Comparison of ENCODE assay signal across 1 cellular context in genomic region chr5:143938230-143938629, GRCh38.
TF ChIP-seq lines count a peak whose summit lies in the region.

No MANE protein-coding gene starts in this region.

TF ChIP-seq in IMR-90, 13 proteins besides CTCF, POLR2A, EP300 and RAD21 (continued from another document):
- no peak for TF ChIP-seq RFX5 (IDR thresholded peaks at IDR 0.05; ENCODE audit: low read depth, low read length)
